ENCODE assay signal across 22 cellular contexts in genomic region chr5:113321266-113321665, GRCh38.
DNase-seq lines count a peak whose midpoint lies in the region; ATAC-seq, FAIRE-seq and TF ChIP-seq lines count a peak whose summit lies in the region.
"Had no signal": no experiment of that assay in that cellular context is flagged by ENCODE, and none has a peak within 500 bp of the region (broad histone marks: within the 10 kb centered on the region; RNA-seq: fewer than 3 reads in every experiment).

No MANE protein-coding gene starts in this region.

- no peak for FAIRE-seq in HepG2 (lab: Jason Lieb, UNC)

- H3K9ac ChIP-seq in liver (ENCODE audit: low read depth in 1 of 2, low read length in 2 of 2) (no peak overlapping the region), HepG2 (ENCODE audit: insufficient read depth, low read depth, low read length) (no peak overlapping the region)

- ATAC-seq in HepG2 (no peak), WTC11 (peak; percentile 22; the same call in 1 of the 2 replicates), GM21723 (IDR thresholded peaks at IDR 0.05; ENCODE audit: unreplicated experiment) (no peak)
- no peak for ATAC-seq in activated CD4-positive, alpha-beta T cell treated with anti-CD3 and anti-CD28 coated beads for 36 hours
- ATAC-seq: stimulated activated naive B cell treated with anti-CD40 and anti-IgM and Interleukin-4, amounts not matched to agents 10 μg/mL and 1 μg/mL and 100 μg/mL, for 72 hours had no signal

- TF ChIP-seq EP300 in HepG2 (IDR thresholded peaks at IDR 0.05; ENCODE audit: low read depth in 2 of 2, low read length in 2 of 2), result no peak
- no peak for TF ChIP-seq EP300 in HepG2 (CRISPR knock-in tag; IDR thresholded peaks at IDR 0.05; ENCODE audit: borderline replicate concordance)

- H3K9me3 ChIP-seq in liver (ENCODE audit: control insufficient read depth in 4 of 4, low read length in 3 of 4) (no peaks in the 10 kb centered on the region), HepG2 (ENCODE audit: low read length) (no peaks in the 10 kb centered on the region), hepatocyte (ENCODE audit: low read depth) (no peaks in the 10 kb centered on the region), A673 (ENCODE audit: low read depth, low read length, poor library complexity, severe bottlenecking) (no peaks in the 10 kb centered on the region)
- H3K9me3 ChIP-seq: adrenal gland, colonic mucosa, esophagus squamous epithelium had no signal

- H4K20me1 ChIP-seq in HepG2 (ENCODE audit: insufficient read depth, low read length), result no peaks in the 10 kb centered on the region
- H4K20me1 ChIP-seq in hepatocyte (ENCODE audit: insufficient read depth, poor library complexity, severe bottlenecking), result no peaks in the 10 kb centered on the region

- in situ Hi-C loops in HepG2 (cut with HindIII; ENCODE audit: extremely low pct_ligation_motif_present, low pct_unique_long_range_greater_than_20kb), result loop anchor here (10.0 kb wide), 1 partner anchor 326 kb away; no protein-coding TSS in a partner anchor

- CTCF ChIA-PET in HepG2 (lab: Yijun Ruan, JAX; ENCODE audit: low intra/inter-chr PET ratio, low total read pairs), result no interaction called here
- CTCF ChIA-PET in WTC11 (lab: Charles Lee), result interaction anchor here (0.7 to 1.0 kb wide), 2 partner anchors 16 to 198 kb away, joined by 3 read pairs; no protein-coding TSS in a partner anchor
- CTCF ChIA-PET in A673 (lab: Charles Lee), result interaction anchor here (0.6 kb wide), 1 partner anchor 13 kb away, joined by 3 read pairs; no protein-coding TSS in a partner anchor
- CTCF ChIA-PET in activated CD4-positive, alpha-beta T cell treated with anti-CD3 and anti-CD28 coated beads for 36 hours (lab: Charles Lee), result interaction anchor here (0.6 to 1.4 kb wide), 3 partner anchors 13 to 329 kb away, joined by 3 to 4 read pairs (median 3); no protein-coding TSS in a partner anchor

- H3K79me2 ChIP-seq in HepG2 (ENCODE audit: insufficient read depth, low read length) (no peaks in the 10 kb centered on the region), hepatocyte (no peaks in the 10 kb centered on the region)

- H3K4me3 ChIP-seq in liver (ENCODE audit: low read depth in 1 of 3, low read length in 3 of 3) (no peak overlapping the region), HepG2 (replicated peaks in 1 of 3; ENCODE audit: insufficient read depth in 1 of 3, low read depth in 2 of 3, low read length in 3 of 3) (no peak overlapping the region), hepatocyte (no peak overlapping the region), A673 (ENCODE audit: low read depth, low read length, poor library complexity, severe bottlenecking) (no peak overlapping the region)
- H3K4me3 ChIP-seq: adrenal gland, colonic mucosa, esophagus squamous epithelium, smooth muscle cell had no signal

- H3K9me3 Mint-ChIP-seq in WTC11, result 0 out of 2 replicates have a peak, but pooled peaks cover 5% of the 10 kb centered on the region
- H3K9me3 Mint-ChIP-seq in activated CD4-positive, alpha-beta T cell treated with anti-CD3 and anti-CD28 coated beads for 36 hours (ENCODE audit: low read depth), result no peaks in the 10 kb centered on the region
- H3K9me3 Mint-ChIP-seq: activated CD4-positive, alpha-beta T cell treated with anti-CD3 and anti-CD28 coated beads, Interleukin-2, amount 10 ng/mL, durations not matched to agents 7 days and 5 days; brain; naive B cell; stimulated activated naive B cell treated with anti-CD40 and anti-IgM and Interleukin-4, amounts not matched to agents 10 μg/mL and 1 μg/mL and 100 μg/mL, for 72 hours; T-helper 2 cell treated with Interferon-gamma antibody and Interleukin-4, amounts not matched to agents 5 μg/mL and 100 μg/mL, for 36 hours had no signal

- BruUV-seq in HepG2 (replicated peaks; lab: Mats Ljungman, UMichigan) (no TSS peak), A673 (replicated peaks; lab: Mats Ljungman, UMichigan) (no TSS peak)

- H3K4me3 Mint-ChIP-seq in WTC11, result no peak overlapping the region
- no peak overlapping the region for H3K4me3 Mint-ChIP-seq in activated CD4-positive, alpha-beta T cell treated with anti-CD3 and anti-CD28 coated beads for 36 hours
- H3K4me3 Mint-ChIP-seq: activated CD4-positive, alpha-beta T cell treated with anti-CD3 and anti-CD28 coated beads, Interleukin-2, amount 10 ng/mL, durations not matched to agents 7 days and 5 days; brain; naive B cell; stimulated activated naive B cell treated with anti-CD40 and anti-IgM and Interleukin-4, amounts not matched to agents 10 μg/mL and 1 μg/mL and 100 μg/mL, for 72 hours; T-helper 2 cell treated with Interferon-gamma antibody and Interleukin-4, amounts not matched to agents 5 μg/mL and 100 μg/mL, for 36 hours had no signal

- H3K36me3 Mint-ChIP-seq in WTC11, result no peaks in the 10 kb centered on the region
- H3K36me3 Mint-ChIP-seq in activated CD4-positive, alpha-beta T cell treated with anti-CD3 and anti-CD28 coated beads for 36 hours (ENCODE audit: low read depth), result no peaks in the 10 kb centered on the region
- H3K36me3 Mint-ChIP-seq: brain; naive B cell; stimulated activated naive B cell treated with anti-CD40 and anti-IgM and Interleukin-4, amounts not matched to agents 10 μg/mL and 1 μg/mL and 100 μg/mL, for 72 hours had no signal

- H3K9me2 ChIP-seq in hepatocyte (replicated peaks; ENCODE audit: insufficient read depth), result no peaks in the 10 kb centered on the region

- H3K36me3 ChIP-seq in liver (ENCODE audit: control insufficient read depth in 4 of 4, insufficient read depth in 3 of 4, low read depth in 1 of 4, low read length in 3 of 4) (no peaks in the 10 kb centered on the region), HepG2 (replicated peaks in 1 of 2; ENCODE audit: control insufficient read depth in 1 of 2, insufficient read depth in 2 of 2, low read length in 2 of 2) (no peaks in the 10 kb centered on the region), hepatocyte (replicated peaks; ENCODE audit: insufficient read depth, low read depth) (no peaks in the 10 kb centered on the region), A673 (ENCODE audit: insufficient read depth, low read length, poor library complexity, severe bottlenecking) (no peaks in the 10 kb centered on the region)
- H3K36me3 ChIP-seq: adrenal gland, colonic mucosa, esophagus squamous epithelium had no signal

- WGBS in liver, result 57% methylated on average over 2 of the region's 2 CpGs
- 66% methylated on average over 2 of the region's 2 CpGs for WGBS in HepG2 (ENCODE audit: low lambda C conversion rate)
- 66% methylated on average over 2 of the region's 2 CpGs for WGBS in hepatocyte (ENCODE audit: low lambda C conversion rate, missing lambda C conversion rate)

- POLR2A ChIA-PET in HepG2 (lab: Yijun Ruan, JAX), result no interaction called here
- POLR2A ChIA-PET in WTC11 (lab: Charles Lee), result no interaction called here
- POLR2A ChIA-PET in A673 (lab: Charles Lee; ENCODE audit: low non-redundant PET), result no interaction called here
- POLR2A ChIA-PET in activated CD4-positive, alpha-beta T cell treated with anti-CD3 and anti-CD28 coated beads for 36 hours (lab: Charles Lee), result no interaction called here

- no peak overlapping the region for H3K4me2 ChIP-seq in HepG2 (ENCODE audit: low read depth, low read length)
- no peak overlapping the region for H3K4me2 ChIP-seq in hepatocyte

- H3K27me3 ChIP-seq in liver (ENCODE audit: control insufficient read depth in 4 of 4, insufficient read depth in 4 of 4, low read length in 3 of 4) (no peaks in the 10 kb centered on the region), HepG2 (ENCODE audit: control insufficient read depth in 1 of 2, insufficient read depth in 2 of 2, low read length in 2 of 2) (no peaks in the 10 kb centered on the region; a peak in 1 of 5 replicates), hepatocyte (no peaks in the 10 kb centered on the region), A673 (replicated peaks; ENCODE audit: insufficient read depth, low read depth, low read length, poor library complexity) (no peaks in the 10 kb centered on the region)
- H3K27me3 ChIP-seq: adrenal gland, colonic mucosa, esophagus squamous epithelium had no signal

- no peaks in the 10 kb centered on the region for H3K27me3 Mint-ChIP-seq in WTC11 (ENCODE audit: low read depth)
- no peaks in the 10 kb centered on the region for H3K27me3 Mint-ChIP-seq in activated CD4-positive, alpha-beta T cell treated with anti-CD3 and anti-CD28 coated beads for 36 hours
- H3K27me3 Mint-ChIP-seq: activated CD4-positive, alpha-beta T cell treated with anti-CD3 and anti-CD28 coated beads, Interleukin-2, amount 10 ng/mL, durations not matched to agents 7 days and 5 days; brain had no signal

- no peak for TF ChIP-seq POLR2A in HepG2 (IDR thresholded peaks at IDR 0.05; ENCODE audit: insufficient read depth in 1 of 2, low read depth in 2 of 2, low read length in 2 of 2)

- H3K4me1 ChIP-seq in liver (ENCODE audit: control insufficient read depth in 4 of 4, insufficient read depth in 4 of 4, low read length in 3 of 4) (peaks cover 3 to 31% (median 22%) of the 10 kb centered on the region in 4 donors), HepG2 (ENCODE audit: insufficient read depth, low read length) (peaks cover 12% of the 10 kb centered on the region), hepatocyte (ENCODE audit: insufficient read depth) (peaks cover 22% of the 10 kb centered on the region), A673 (ENCODE audit: insufficient read depth, low read length, poor library complexity, severe bottlenecking) (no peaks in the 10 kb centered on the region)
- H3K4me1 ChIP-seq: adrenal gland, colonic mucosa had no signal

- no peak overlapping the region for H3K27ac Mint-ChIP-seq in WTC11
- H3K27ac Mint-ChIP-seq in activated CD4-positive, alpha-beta T cell treated with anti-CD3 and anti-CD28 coated beads for 36 hours, result no peak overlapping the region
- H3K27ac Mint-ChIP-seq: activated CD4-positive, alpha-beta T cell treated with anti-CD3 and anti-CD28 coated beads, Interleukin-2, amount 10 ng/mL, durations not matched to agents 7 days and 5 days; brain; naive B cell; stimulated activated naive B cell treated with anti-CD40 and anti-IgM and Interleukin-4, amounts not matched to agents 10 μg/mL and 1 μg/mL and 100 μg/mL, for 72 hours; T-helper 2 cell treated with Interferon-gamma antibody and Interleukin-4, amounts not matched to agents 5 μg/mL and 100 μg/mL, for 36 hours had no signal

- peaks cover 13% of the 10 kb centered on the region for H3K4me1 Mint-ChIP-seq in WTC11
- H3K4me1 Mint-ChIP-seq in activated CD4-positive, alpha-beta T cell treated with anti-CD3 and anti-CD28 coated beads for 36 hours, result no peaks in the 10 kb centered on the region
- H3K4me1 Mint-ChIP-seq: naive B cell; stimulated activated naive B cell treated with anti-CD40 and anti-IgM and Interleukin-4, amounts not matched to agents 10 μg/mL and 1 μg/mL and 100 μg/mL, for 72 hours had no signal

- H3K27ac ChIP-seq in liver (ENCODE audit: low read depth in 1 of 2, low read length in 2 of 2) (peak overlapping the region; percentile 44 to 53), HepG2 (ENCODE audit: extremely low read length, insufficient read depth, low read length) (no peak overlapping the region), hepatocyte (no peak overlapping the region), A673 (ENCODE audit: low read depth, low read length, poor library complexity, severe bottlenecking) (no peak overlapping the region)
- H3K27ac ChIP-seq: adrenal gland, colonic mucosa, esophagus squamous epithelium had no signal

- peak; percentile 40 to 57 for TF ChIP-seq RAD21 in liver (IDR thresholded peaks at IDR 0.05)
- no peak for TF ChIP-seq RAD21 in HepG2 (CRISPR knock-in tag; IDR thresholded peaks at IDR 0.05)

- no peak for DNase-seq in HepG2 (ENCODE audit: low spot score)
- no peak for DNase-seq in WTC11 (ENCODE audit: low spot score)
- DNase-seq in hepatocyte (ENCODE audit: low spot score), result no peak
- no peak for DNase-seq in A673 (ENCODE audit: low spot score)
- DNase-seq in activated CD4-positive, alpha-beta T cell treated with anti-CD3 and anti-CD28 coated beads for 36 hours, result no peak
- DNase-seq: activated CD4-positive, alpha-beta T cell treated with anti-CD3 and anti-CD28 coated beads, Interleukin-2, amount 10 ng/mL, durations not matched to agents 7 days and 5 days; activated naive CD4-positive, alpha-beta T cell treated with Interleukin-2 at 50 U/mL for 16 hours; activated T-cell treated with anti-CD3 and anti-CD28 coated beads, Interleukin-2, amount 50 U/mL, for 48 hours; adrenal gland; colonic mucosa; esophagus squamous epithelium; IMR-90; naive B cell; NCI-H1417 treated with DMSO at 0.1 percent for 48 hours; NCI-H510A; nucleus accumbens; stimulated activated naive B cell treated with anti-CD40 and anti-IgM and Interleukin-4, amounts not matched to agents 10 μg/mL and 1 μg/mL and 100 μg/mL, for 72 hours had no signal

- intact Hi-C loops in HepG2 (cut with micrococcal nuclease; ENCODE audit: unreplicated experiment), result no loop called here
- intact Hi-C loops in A673 (cut with micrococcal nuclease; ENCODE audit: unreplicated experiment), result no loop called here
- intact Hi-C loops in activated CD4-positive, alpha-beta T cell treated with anti-CD3 and anti-CD28 coated beads for 36 hours (cut with DNase I, micrococcal nuclease), result no loop called here

- H2AFZ ChIP-seq in HepG2 (ENCODE audit: low read length) (no peak overlapping the region), hepatocyte (no peak overlapping the region)

- no peak for TF ChIP-seq CTCF in liver (IDR thresholded peaks at IDR 0.05; ENCODE audit: low read depth, low read length, missing input control)
- no peak for TF ChIP-seq CTCF in HepG2 (CRISPR knock-in tag; IDR thresholded peaks at IDR 0.05)
- no peak for TF ChIP-seq CTCF in WTC11 (IDR thresholded peaks at IDR 0.05)
- peak; percentile 13 for TF ChIP-seq CTCF in hepatocyte (IDR thresholded peaks at IDR 0.05; ENCODE audit: poor library complexity)
- no peak for TF ChIP-seq CTCF in A673 (conservative IDR thresholded peaks at IDR 0.05; ENCODE audit: low read depth, low read length)

Comparison
In these comparisons a context has a peak if more than half of its experiments do, and no peak if none do; other contexts are left out.
1. H3K27ac ChIP-seq: peak in liver (2 of 2); none in HepG2 (single experiment), hepatocyte (single experiment) and A673 (single experiment).